Comparison of ENCODE assay signal across 8 cellular contexts in genomic region chr4:80073362-80074008, GRCh38. TPM values are rescaled to one million over a fixed set of nuclear protein-coding genes. Genes with fewer than 3 reads are reported as not detected.
DNase-seq lines count a peak whose midpoint lies in the region; ATAC-seq and TF ChIP-seq lines count a peak whose summit lies in the region.

No MANE protein-coding gene starts in this region.

- no peaks in the 10 kb centered on the region for H4K20me1 ChIP-seq in SU-DHL-6 (ENCODE audit: low read depth, low read length)

- H3K27ac ChIP-seq in SU-DHL-6 (ENCODE audit: low read depth, low read length) (peak overlapping the region; percentile 60), parathyroid adenoma (no peak overlapping the region)

- H3K9me3 ChIP-seq in SU-DHL-6 (ENCODE audit: insufficient read depth, low read length) (no peaks in the 10 kb centered on the region), parathyroid adenoma (ENCODE audit: control insufficient read depth, low read length) (no peaks in the 10 kb centered on the region)

- H2AFZ ChIP-seq in SU-DHL-6 (ENCODE audit: low read depth, low read length, severe bottlenecking) (peak overlapping the region; percentile 89), parathyroid adenoma (peak overlapping the region; percentile 90)

- no peaks in the 10 kb centered on the region for H3K79me2 ChIP-seq in SU-DHL-6 (ENCODE audit: insufficient read depth, low read length)
- no peaks in the 10 kb centered on the region for H3K79me2 ChIP-seq in parathyroid adenoma

- H3K9me2 ChIP-seq in SU-DHL-6 (replicated peaks; ENCODE audit: insufficient read depth, low read length) = no peaks in the 10 kb centered on the region

- peak overlapping the region; percentile 60 for H3K4me3 ChIP-seq in SU-DHL-6 (ENCODE audit: insufficient read depth, low read length, poor library complexity, severe bottlenecking)
- peak overlapping the region; percentile 92 for H3K4me3 ChIP-seq in parathyroid adenoma (ENCODE audit: low read depth, low read length)

- H3F3A ChIP-seq in SU-DHL-6 (ENCODE audit: insufficient read depth) = peaks cover 4% of the 10 kb centered on the region; the same call in 1 of the 2 replicates

- no peaks in the 10 kb centered on the region for H3K27me3 ChIP-seq in SU-DHL-6 (ENCODE audit: low read length)
- no peaks in the 10 kb centered on the region for H3K27me3 ChIP-seq in parathyroid adenoma (ENCODE audit: control insufficient read depth, insufficient read depth, low read length)

- H3K36me3 ChIP-seq in SU-DHL-6 (ENCODE audit: low read length) (no peaks in the 10 kb centered on the region), parathyroid adenoma (ENCODE audit: control insufficient read depth, insufficient read depth, low read length) (no peaks in the 10 kb centered on the region)

- peak; percentile 15 for DNase-seq in stimulated activated CD4-positive, alpha-beta T cell treated with anti-CD3 and anti-CD28 coated beads, Interleukin-1b, Interleukin-23, amount 100 ng/mL, for 48 hours
- DNase-seq in stimulated activated CD4-positive, alpha-beta T cell treated with anti-CD3 and anti-CD28 coated beads, Interleukin-4, amount 100 ng/mL, for 1 hour = no peak
- DNase-seq in GM03348 (ENCODE audit: low spot score) (no peak), NCI-H1417 treated with DMSO at 0.1 percent for 48 hours (lab: John Stamatoyannopoulos, UW) (no peak)

- H3K4me1 ChIP-seq in parathyroid adenoma = peaks cover 2% of the 10 kb centered on the region

- H3K9ac ChIP-seq in SU-DHL-6 (ENCODE audit: low read length) = peak overlapping the region; percentile 63
- no peak overlapping the region for H3K9ac ChIP-seq in parathyroid adenoma

- no peak for TF ChIP-seq CTCF in SU-DHL-6 (IDR thresholded peaks at IDR 0.05; ENCODE audit: insufficient read depth, low read length, poor library complexity, severe bottlenecking)
- TF ChIP-seq CTCF in parathyroid adenoma (IDR thresholded peaks at IDR 0.05) = no peak

- ATAC-seq in HG03097 (IDR thresholded peaks at IDR 0.05; ENCODE audit: low FRiP score, unreplicated experiment) (peak; percentile 39), esophagus mucosa (peak; percentile 53)

- H3K4me2 ChIP-seq in SU-DHL-6 (ENCODE audit: low read depth, low read length, poor library complexity, severe bottlenecking) (peak overlapping the region; percentile 82), parathyroid adenoma (ENCODE audit: low read length) (peak overlapping the region; percentile 90)

RNA-seq across cellular contexts. Expression of gene ANTXR2, which starts 0.5 kb away (rescaled TPM):
- total RNA-seq in esophagus mucosa = 1.8 TPM
